8 cellular contexts compared by ENCODE assay signal in the genomic region with DNA sequence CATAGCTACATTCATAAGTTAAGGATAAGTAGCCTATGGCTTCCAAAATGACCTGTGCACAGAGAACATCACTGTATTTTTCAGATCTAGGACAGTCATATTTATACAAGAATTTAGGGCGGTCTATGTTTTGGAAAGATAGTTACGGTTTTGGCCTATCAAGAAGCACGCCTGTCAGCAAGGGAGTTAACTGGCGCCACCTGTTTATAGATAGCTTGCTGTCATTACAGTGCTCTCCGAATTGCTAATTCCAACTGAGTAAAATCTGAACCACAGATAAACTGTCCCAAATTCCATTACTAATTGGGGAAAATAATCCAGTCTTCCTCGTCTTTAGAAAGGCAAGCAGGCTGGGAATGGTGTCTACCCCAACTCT. TPM values are rescaled to one million over a fixed set of nuclear protein-coding genes. Genes with fewer than 3 reads are reported as not detected.
DNase-seq lines count a peak whose midpoint lies in the region; TF ChIP-seq lines count a peak whose summit lies in the region.

No MANE protein-coding gene starts in this region.

- H3K36me3 ChIP-seq in mesendoderm (ENCODE audit: control insufficient read depth, insufficient read depth, low read length) = no peaks in the 10 kb centered on the region

- no peak overlapping the region for H2BK120ac ChIP-seq in mesendoderm (ENCODE audit: low read depth, low read length)

- no peaks in the 10 kb centered on the region for H3K4me1 ChIP-seq in mesendoderm (ENCODE audit: control insufficient read depth, low read depth, low read length)

- TF ChIP-seq CTCF in HFF-Myc (IDR thresholded peaks at IDR 0.05; ENCODE audit: low read depth, low read length, missing control alignments) = no peak
- TF ChIP-seq CTCF in chondrocyte (IDR thresholded peaks at IDR 0.05) = no peak

- peak overlapping the region; percentile 90 for H3K56ac ChIP-seq in mesendoderm (ENCODE audit: low read length)

- H3K27me3 ChIP-seq in mesendoderm (ENCODE audit: insufficient read depth, low read length, poor library complexity) = no peaks in the 10 kb centered on the region

- no peak overlapping the region for H2BK15ac ChIP-seq in mesendoderm (replicated peaks; ENCODE audit: low read depth)

- no CpG with 5 or more reads among the region's 6 CpGs for WGBS in mesendoderm (ENCODE audit: extremely low coverage, insufficient coverage, low lambda C conversion rate)

- no peak overlapping the region for H4K8ac ChIP-seq in mesendoderm (ENCODE audit: low read depth, low read length)

- H3K79me1 ChIP-seq in mesendoderm (ENCODE audit: low read length) = no peaks in the 10 kb centered on the region

- H2BK5ac ChIP-seq in mesendoderm (ENCODE audit: low read length) = no peak overlapping the region

- H3K23ac ChIP-seq in mesendoderm (ENCODE audit: low read length) = no peak overlapping the region

- peak; percentile 22 for DNase-seq in NCI-H748 (lab: John Stamatoyannopoulos, UW; ENCODE audit: unreplicated experiment)
- DNase-seq in NCI-H748 treated with DMSO at 0.1 percent for 48 hours (lab: John Stamatoyannopoulos, UW) = no peak
- DNase-seq in HFF-Myc (ENCODE audit: extremely low read depth, low read depth) = no peak
- peak; percentile 26 for DNase-seq in NCI-H69 (lab: John Stamatoyannopoulos, UW)
- DNase-seq in chondrocyte (ENCODE audit: low spot score) = no peak
- DNase-seq in mesendoderm = peak; percentile 11
- DNase-seq in NCI-H1694 (lab: John Stamatoyannopoulos, UW) = no peak
- DNase-seq in effector CD8-positive, alpha-beta T cell (lab: John Stamatoyannopoulos, UW) = no peak

- H2AK5ac ChIP-seq in mesendoderm (ENCODE audit: low read length) = no peak overlapping the region

- H3K27me3 Mint-ChIP-seq in chondrocyte (ENCODE audit: low read depth) = no peaks in the 10 kb centered on the region

- H3K36me3 Mint-ChIP-seq in chondrocyte (ENCODE audit: low read depth) = no peaks in the 10 kb centered on the region

- peak overlapping the region; percentile 37 for H3K4ac ChIP-seq in mesendoderm (ENCODE audit: low read depth, low read length)

- H3K9ac ChIP-seq in mesendoderm (ENCODE audit: low read length) = peak overlapping the region; percentile 73

- H3K27ac ChIP-seq in mesendoderm (ENCODE audit: low read depth, low read length) = no peak overlapping the region

- peaks cover 18% of the 10 kb centered on the region for H3K4me1 Mint-ChIP-seq in chondrocyte (ENCODE audit: low read depth)

- H3K4me3 ChIP-seq in HFF-Myc (replicated peaks; ENCODE audit: low read depth, low read length) = peak overlapping the region; percentile 69
- H3K4me3 ChIP-seq in mesendoderm (ENCODE audit: low read length) = peak overlapping the region; percentile 57

- H3K27ac Mint-ChIP-seq in chondrocyte (ENCODE audit: unreplicated experiment) = peak overlapping the region; percentile 90

- peaks cover 2% of the 10 kb centered on the region for H3K79me2 ChIP-seq in mesendoderm (ENCODE audit: control insufficient read depth, insufficient read depth, low read length)

- H3K4me3 Mint-ChIP-seq in chondrocyte (ENCODE audit: unreplicated experiment) = peak overlapping the region; percentile 84

- H4K5ac ChIP-seq in mesendoderm (ENCODE audit: low read length) = no peak overlapping the region

- H3K4me2 ChIP-seq in mesendoderm (ENCODE audit: low read length) = peak overlapping the region; percentile 36

- no peaks in the 10 kb centered on the region for H3K9me3 Mint-ChIP-seq in chondrocyte (ENCODE audit: low read depth)

- no peak overlapping the region for H3K18ac ChIP-seq in mesendoderm (ENCODE audit: low read length)

RNA-seq across cellular contexts. Expression of a gene that starts 0.6 kb away (rescaled TPM):
- total RNA-seq in chondrocyte = 10.5 to 17.4 TPM (median 12.3 TPM) in 3 replicates
- polyA plus RNA-seq in mesendoderm (2013, experiment 1 of 2) = 25.1 TPM
- polyA plus RNA-seq in mesendoderm (2013, experiment 2 of 2) = 24.6 TPM

Comparison
In these comparisons a context has a peak if more than half of its experiments do, and no peak if none do; other contexts are left out.
1. DNase-seq: peak in NCI-H748 (single experiment), NCI-H69 (single experiment) and mesendoderm (single experiment); none in NCI-H748 treated with DMSO at 0.1 percent for 48 hours (single experiment), HFF-Myc (single experiment), chondrocyte (single experiment), NCI-H1694 (single experiment) and effector CD8-positive, alpha-beta T cell (single experiment).